Comparison of ENCODE assay signal across 14 cellular contexts in the genomic region with DNA sequence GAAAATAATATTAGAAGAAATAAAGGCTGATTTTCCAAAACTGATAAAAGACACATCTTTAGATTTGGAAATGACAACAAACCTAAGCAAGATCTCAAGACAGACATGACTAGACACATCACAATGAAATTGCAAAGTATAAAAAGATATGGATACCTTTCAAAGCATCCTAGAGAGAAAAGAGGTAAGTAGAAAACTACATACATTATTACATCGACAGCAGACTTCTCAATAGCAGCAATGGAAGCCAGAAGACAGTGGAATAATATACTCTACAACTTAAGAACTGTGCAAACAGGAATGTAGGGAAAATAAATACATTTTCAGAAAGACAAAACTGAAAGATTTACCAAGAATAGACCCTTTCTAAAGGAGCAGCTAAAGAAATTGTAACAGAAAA. TPM values are rescaled to one million over a fixed set of nuclear protein-coding genes. Genes with fewer than 3 reads are reported as not detected.
DNase-seq lines count a peak whose midpoint lies in the region; ATAC-seq and TF ChIP-seq lines count a peak whose summit lies in the region.
"Had no signal": no experiment of that assay in that cellular context is flagged by ENCODE, and none has a peak within 500 bp of the region (broad histone marks: within the 10 kb centered on the region; RNA-seq: fewer than 3 reads in every experiment).

No MANE protein-coding gene starts in this region.

- H3K4me3 ChIP-seq in ascending aorta: no peak overlapping the region
- H3K4me3 ChIP-seq: lung, pancreas had no signal

- H3K9me3 ChIP-seq in ascending aorta: peaks cover 0 to 20% of the 10 kb centered on the region in 2 donors
- H3K9me3 ChIP-seq: pancreas had no signal

- intact Hi-C loops in ascending aorta (cut with DNase I): no loop called here

- H3K4me1 ChIP-seq in ascending aorta: no peaks in the 10 kb centered on the region
- H3K4me1 ChIP-seq: pancreas had no signal

- TF ChIP-seq CTCF in ascending aorta (IDR thresholded peaks at IDR 0.05): no peak

- DNase-seq in A172 (ENCODE audit: low spot score) (peak; percentile 54), DMS53 treated with DMSO at 0.1 percent for 48 hours (lab: John Stamatoyannopoulos, UW; ENCODE audit: unreplicated experiment) (peak; percentile 9), RKO (ENCODE audit: low spot score) (peak; percentile 11), fibroblast of gingiva (ENCODE audit: low read depth) (peak; percentile 21), GM19240 (ENCODE audit: insufficient read length, low spot score) (no peak), ascending aorta (ENCODE audit: low spot score in 2 of 2) (no peak)
- DNase-seq: activated CD4-positive, alpha-beta T cell treated with anti-CD3 and anti-CD28 coated beads for 36 hours; activated effector memory CD4-positive, alpha-beta T cell treated with anti-CD3 and anti-CD28 coated beads, Interleukin-2, amount 50 U/mL, for 16 hours; pancreas; stimulated activated CD4-positive, alpha-beta T cell treated with anti-CD3 and anti-CD28 coated beads, Interleukin-2, amount 100 ng/mL, for 48 hours; stimulated activated naive CD8-positive, alpha-beta T cell treated with anti-CD3 and anti-CD28 coated beads, Interleukin-15, Interleukin-2, amounts not matched to agents 100 U/mL and 50 U/mL, for 24 hours had no signal

- no peak overlapping the region for H3K27ac ChIP-seq in ascending aorta
- H3K27ac ChIP-seq: pancreas had no signal

- no peak for ATAC-seq in GM19328 (IDR thresholded peaks at IDR 0.05; ENCODE audit: unreplicated experiment)
- no peak for ATAC-seq in GM18517 (IDR thresholded peaks at IDR 0.05; ENCODE audit: unreplicated experiment)
- ATAC-seq: activated CD4-positive, alpha-beta T cell treated with anti-CD3 and anti-CD28 coated beads for 36 hours; pancreas; stimulated activated naive CD8-positive, alpha-beta T cell treated with anti-CD3 and anti-CD28 coated beads, Interleukin-15, Interleukin-2, amounts not matched to agents 100 U/mL and 50 U/mL, for 24 hours had no signal

- no peaks in the 10 kb centered on the region for H3K27me3 ChIP-seq in ascending aorta
- H3K27me3 ChIP-seq: pancreas had no signal

- H3K36me3 ChIP-seq in ascending aorta: no peaks in the 10 kb centered on the region
- H3K36me3 ChIP-seq: pancreas had no signal

RNA-seq across cellular contexts. Expression of a gene that starts 50.2 kb away (rescaled TPM):
- total RNA-seq in A172 (2014; rRNA removed; shearing (Covaris generic)): 16.1 and 17.7 TPM in 2 replicates
- total RNA-seq in ascending aorta: 12.2 TPM

Comparison
In these comparisons a context has a peak if more than half of its experiments do, and no peak if none do; other contexts are left out.
1. DNase-seq: peak in A172 (single experiment), DMS53 treated with DMSO at 0.1 percent for 48 hours (single experiment), RKO (single experiment) and fibroblast of gingiva (single experiment); none in GM19240 (single experiment) and ascending aorta (0 of 2).